ENCODE assay signal across 8 cellular contexts in the genomic region with DNA sequence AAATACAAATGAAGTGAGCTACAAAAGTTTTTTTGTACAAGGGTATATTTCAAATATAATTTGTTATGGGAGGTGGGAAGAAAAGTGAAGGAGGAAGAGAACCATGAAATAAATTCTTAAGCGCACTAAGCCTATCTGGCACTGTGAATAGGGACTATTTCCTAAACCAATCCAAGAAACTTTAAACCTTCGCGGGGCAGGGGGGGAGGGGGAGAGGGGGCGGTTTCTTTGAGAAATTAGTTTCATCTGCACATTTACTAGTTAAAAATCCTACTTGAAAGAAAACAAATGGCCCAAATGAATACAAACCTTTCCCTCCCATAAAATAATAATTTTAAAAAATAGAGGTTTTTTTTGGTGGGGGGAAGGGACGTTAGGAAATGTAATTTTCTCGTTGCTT. TPM values are rescaled to one million over a fixed set of nuclear protein-coding genes. Genes with fewer than 3 reads are reported as not detected.
DNase-seq lines count a peak whose midpoint lies in the region; FAIRE-seq and TF ChIP-seq lines count a peak whose summit lies in the region.

No MANE protein-coding gene starts in this region.

- H3K9ac ChIP-seq in fibroblast of lung (ENCODE audit: insufficient read depth, low read length), result peak overlapping the region; percentile 29

- H3K4me2 ChIP-seq in fibroblast of lung (ENCODE audit: extremely low read depth, insufficient read depth, low read length), result peak overlapping the region; percentile 93

- H3K27me3 ChIP-seq in SJCRH30 (no peaks in the 10 kb centered on the region), fibroblast of lung (ENCODE audit: control insufficient read depth, insufficient read depth, low read length) (no peaks in the 10 kb centered on the region), prostate gland (replicated peaks; ENCODE audit: insufficient read depth) (no peaks in the 10 kb centered on the region)

- no peak for TF ChIP-seq CTCF in fibroblast of lung (conservative IDR thresholded peaks at IDR 0.05 in 1 of 2, IDR thresholded peaks at IDR 0.05 in 1 of 2; ENCODE audit: low read depth in 1 of 2, low read length in 2 of 2)
- TF ChIP-seq CTCF in prostate gland (IDR thresholded peaks at IDR 0.05), result no peak

- peak overlapping the region; percentile 70 for H2AFZ ChIP-seq in fibroblast of lung (ENCODE audit: low read length)

- intact Hi-C loops in prostate gland (cut with DNase I), result no loop called here

- no peaks in the 10 kb centered on the region for H3K9me3 ChIP-seq in SJCRH30 (replicated peaks)
- H3K9me3 ChIP-seq in fibroblast of lung (ENCODE audit: control insufficient read depth, insufficient read depth, low read depth, low read length), result no peaks in the 10 kb centered on the region
- H3K9me3 ChIP-seq in prostate gland, result no peaks in the 10 kb centered on the region

- H3K36me3 ChIP-seq in SJCRH30 (peaks cover 24% of the 10 kb centered on the region), fibroblast of lung (ENCODE audit: control insufficient read depth, insufficient read depth, low read length) (no peaks in the 10 kb centered on the region), prostate gland (no peaks in the 10 kb centered on the region)

- WGBS in prostate gland, result under 1% methylated on average over 6 of the region's 6 CpGs

- H3K27ac ChIP-seq in SJCRH30 (no peak overlapping the region), fibroblast of lung (ENCODE audit: insufficient read depth, low read length) (peak overlapping the region; percentile 56), prostate gland (peak overlapping the region; percentile 75 to 81)

- H3K4me1 ChIP-seq in SJCRH30 (no peaks in the 10 kb centered on the region), fibroblast of lung (ENCODE audit: control insufficient read depth, extremely low read depth, insufficient read depth, low read length) (no peaks in the 10 kb centered on the region), prostate gland (replicated peaks) (no peaks in the 10 kb centered on the region)

- no peak for FAIRE-seq in frontal cortex (lab: Jason Lieb, UNC)

- no peaks in the 10 kb centered on the region for H4K20me1 ChIP-seq in fibroblast of lung (ENCODE audit: control insufficient read depth, extremely low read depth, insufficient read depth, low read length)

- TF ChIP-seq POLR2A in prostate gland (IDR thresholded peaks at IDR 0.05), result no peak

- peaks cover 4% of the 10 kb centered on the region for H3K79me2 ChIP-seq in fibroblast of lung (ENCODE audit: control insufficient read depth, insufficient read depth, low read length)

- DNase-seq in NCI-H510A treated with DMSO at 0.1 percent for 48 hours (lab: John Stamatoyannopoulos, UW), result peak; percentile 44
- no peak for DNase-seq in NCI-H510A (lab: John Stamatoyannopoulos, UW)
- DNase-seq in SJCRH30, result peak in 1 of 2 experiments; percentile 13
- DNase-seq in fibroblast of lung (ENCODE audit: low read depth in 2 of 2), result peak in 1 of 2 donors; percentile 5
- DNase-seq in prostate gland (ENCODE audit: low spot score), result no peak
- no peak for DNase-seq in GM19238 (ENCODE audit: insufficient read length, low spot score)
- DNase-seq in frontal cortex (ENCODE audit: low spot score in 2 of 2), result no peak
- no peak for DNase-seq in activated gamma-delta T cell (lab: John Stamatoyannopoulos, UW)

- H3K4me3 ChIP-seq in SJCRH30 (peak overlapping the region; percentile 71), fibroblast of lung (replicated peaks in 1 of 4; ENCODE audit: control extremely low read depth in 1 of 4, insufficient read depth in 1 of 4, low read depth in 3 of 4, low read length in 4 of 4) (peak overlapping the region; percentile 64 to 88 (median 80)), prostate gland (peak overlapping the region; percentile 38 to 58)

RNA-seq across cellular contexts. Expression of a gene that starts 0.4 kb away (rescaled TPM):
- 8.9 and 11.6 TPM in 2 replicates for total RNA-seq in SJCRH30 (2014; rRNA removed; shearing (Covaris generic))
- total RNA-seq in fibroblast of lung (10.3 and 11.1 TPM in 2 replicates), prostate gland (10 to 100 TPM; 25.0 to 39.8 TPM), frontal cortex (5.3 TPM)
- 23.1 and 28.7 TPM in 2 replicates for polyA plus RNA-seq in fibroblast of lung
- polyA plus RNA-seq in fibroblast of lung (2012), result 16.9 and 23.2 TPM in 2 replicates
- 7.2 and 8.1 TPM in 2 replicates for polyA minus RNA-seq in fibroblast of lung (ENCODE audit: low replicate concordance)

RNA-seq across cellular contexts. Expression of a gene that starts 24.1 kb away (rescaled TPM):
- total RNA-seq in SJCRH30 (2014; rRNA removed; shearing (Covaris generic)), result 0.36 TPM in 1 of 2 replicates, not detected in the other
- under 0.01 TPM in 1 of 2 replicates, not detected in the other for total RNA-seq in fibroblast of lung
- not detected in 2 replicates for polyA plus RNA-seq in fibroblast of lung
- not detected in 2 replicates for polyA plus RNA-seq in fibroblast of lung (2012)
- polyA minus RNA-seq in fibroblast of lung (ENCODE audit: low replicate concordance), result not detected in 2 replicates
- total RNA-seq in prostate gland, result 10 to 100 TPM in 1 of 2 donors, not detected in 1; 16.5 TPM
- total RNA-seq in frontal cortex, result 0.82 TPM
